Comparison of ENCODE assay signal across 26 cellular contexts in the genomic region with DNA sequence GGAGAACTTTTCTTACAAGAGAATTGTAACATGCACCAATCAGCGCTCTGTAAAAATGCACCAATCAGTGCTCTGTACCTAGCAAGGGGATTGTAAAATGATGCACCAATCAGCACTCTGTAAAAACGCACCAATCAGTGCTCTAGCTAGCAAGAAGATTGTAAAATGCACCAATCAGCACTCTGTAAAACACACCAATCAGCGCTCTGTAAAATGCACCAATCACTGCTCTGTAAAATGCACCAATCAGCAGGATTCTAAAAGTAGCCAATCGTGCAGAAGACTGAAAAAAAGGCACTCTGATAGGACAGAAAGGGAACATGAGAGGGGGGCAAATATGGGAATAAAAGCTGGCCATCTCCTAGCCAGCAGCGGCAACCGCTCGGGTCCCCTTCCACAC.
"Had no signal": no experiment of that assay in that cellular context is flagged by ENCODE, and none has a peak within 500 bp of the region (broad histone marks: within the 10 kb centered on the region; RNA-seq: fewer than 3 reads in every experiment).

No MANE protein-coding gene starts in this region.

- H3K9me3 ChIP-seq: esophagus squamous epithelium, gastrocnemius medialis, lower lobe of right lung had no signal

- H3K4me1 ChIP-seq: gastrocnemius medialis, left lung, lower lobe of right lung had no signal

- ATAC-seq: esophagus mucosa; gastrocnemius medialis; heart right ventricle; left cardiac atrium; left lung; left ventricle myocardium superior; lower lobe of right lung; naive thymus-derived CD4-positive, alpha-beta T cell had no signal

- DNase-seq: dermis blood vessel endothelial cell; dorsolateral prefrontal cortex; effector CD4-positive, alpha-beta T cell; effector memory CD8-positive, alpha-beta T cell; erythroblast; esophagus squamous epithelium; foreskin fibroblast; foreskin melanocyte; gastrocnemius medialis; head of caudate nucleus; heart right ventricle; hippocampal formation; left cardiac atrium; left lung; left ventricle myocardium superior; lower lobe of right lung; mesenchymal stem cell; midbrain; naive thymus-derived CD4-positive, alpha-beta T cell had no signal

- H3K27ac ChIP-seq: coronary artery, dorsolateral prefrontal cortex, epithelial cell of prostate, esophagus squamous epithelium, gastrocnemius medialis, heart right ventricle, left lung, lower lobe of right lung had no signal

- H3K36me3 ChIP-seq: esophagus squamous epithelium, gastrocnemius medialis, heart right ventricle, left lung, lower lobe of right lung had no signal

- H3K4me3 ChIP-seq: coronary artery, dorsolateral prefrontal cortex, esophagus squamous epithelium, gastrocnemius medialis, heart right ventricle, left lung, lower lobe of right lung had no signal

- FAIRE-seq: colon, endometrium, islet of Langerhans, keratinocyte had no signal
